In the genomic region with DNA sequence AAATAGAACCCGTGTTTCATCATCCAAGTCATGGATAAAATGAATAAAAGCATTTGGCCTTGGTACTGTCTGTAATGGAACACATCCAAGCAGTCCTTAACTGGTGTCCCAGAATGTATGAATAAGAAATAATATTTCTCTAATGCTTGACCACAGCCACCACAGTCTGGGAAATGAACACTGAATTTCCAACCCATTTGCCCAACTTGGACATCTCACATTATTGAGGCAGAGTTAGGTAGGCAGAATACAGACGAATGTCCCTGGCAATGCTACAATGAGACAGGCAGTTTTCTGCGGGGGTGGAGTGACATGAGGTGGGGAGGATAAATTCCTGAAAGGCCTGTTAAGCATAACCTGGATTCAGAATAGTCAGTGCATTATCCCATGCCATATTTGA, we compare ENCODE assay signal across 22 cellular contexts.
A peak's percentile ranks its signal among the peaks of the same experiment; 100 is the strongest.
DNase-seq lines count a peak whose midpoint lies in the region; ATAC-seq and TF ChIP-seq lines count a peak whose summit lies in the region.
"Had no signal": no experiment of that assay in that cellular context is flagged by ENCODE, and none has a peak within 500 bp of the region (broad histone marks: within the 10 kb centered on the region; RNA-seq: fewer than 3 reads in every experiment).

No MANE protein-coding gene starts in this region.

- no peaks in the 10 kb centered on the region for H3K36me3 Mint-ChIP-seq in stimulated activated memory B cell treated with anti-CD40 and anti-IgM and Interleukin-4, amounts not matched to agents 10 μg/mL and 1 μg/mL and 100 μg/mL, for 72 hours
- H3K36me3 Mint-ChIP-seq: activated naive CD8-positive, alpha-beta T cell treated with anti-CD3 and anti-CD28 coated beads, Interleukin-2, amount 10 ng/mL, durations not matched to agents 7 days and 5 days; CD14-positive monocyte had no signal

- H3K27me3 ChIP-seq in left ventricle myocardium inferior (ENCODE audit: low read depth) (no peaks in the 10 kb centered on the region), esophagus muscularis mucosa (no peaks in the 10 kb centered on the region)
- H3K27me3 ChIP-seq: neutrophil, upper lobe of right lung had no signal

- no peak for TF ChIP-seq POLR2A in esophagus muscularis mucosa (IDR thresholded peaks at IDR 0.05; ENCODE audit: low read depth)

- 62% methylated on average over 3 of the region's 3 CpGs for WGBS in esophagus muscularis mucosa

- TF ChIP-seq EP300 in esophagus muscularis mucosa (IDR thresholded peaks at IDR 0.05) = no peak

- peak overlapping the region; percentile 39 for H3K27ac ChIP-seq in left ventricle myocardium inferior (replicated peaks)
- no peak overlapping the region for H3K27ac ChIP-seq in esophagus muscularis mucosa (replicated peaks in 1 of 4)
- H3K27ac ChIP-seq: A549, neutrophil, SK-N-MC, upper lobe of right lung had no signal

- no peak for TF ChIP-seq CTCF in left ventricle myocardium inferior (IDR thresholded peaks at IDR 0.05; ENCODE audit: borderline replicate concordance)
- TF ChIP-seq CTCF in cardiac fibroblast (IDR thresholded peaks at IDR 0.05; ENCODE audit: low read depth, low read length) = no peak
- no peak for TF ChIP-seq CTCF in esophagus muscularis mucosa (IDR thresholded peaks at IDR 0.05)

- no peak for DNase-seq in left ventricle myocardium inferior
- DNase-seq in Right ventricle myocardium inferior (ENCODE audit: missing footprints) = no peak
- DNase-seq in cardiac fibroblast (ENCODE audit: low read depth in 2 of 2) = peak; percentile 34 to 42
- DNase-seq in kidney tubule cell (ENCODE audit: low spot score) = peak; percentile 5
- DNase-seq in NCI-H446 (lab: John Stamatoyannopoulos, UW) = no peak
- DNase-seq in esophagus muscularis mucosa (ENCODE audit: extremely low spot score) = no peak
- DNase-seq: activated CD8-positive, alpha-beta memory T cell treated with anti-CD3 and anti-CD28 coated beads for 24 hours; activated naive CD8-positive, alpha-beta T cell treated with anti-CD3 and anti-CD28 coated beads, Interleukin-2, amount 10 ng/mL, durations not matched to agents 7 days and 5 days; activated T-cell treated with anti-CD3 and anti-CD28 coated beads, Interleukin-2, amount 50 U/mL, for 72 hours; IMR-90; MV-4-11; NCI-H1930; NCI-H345; stimulated activated naive CD8-positive, alpha-beta T cell treated with anti-CD3 and anti-CD28 coated beads, Interleukin-15, amount 100 ng/mL, for 72 hours; T-helper 9 cell; upper lobe of right lung had no signal

- no peaks in the 10 kb centered on the region for H3K27me3 Mint-ChIP-seq in stimulated activated memory B cell treated with anti-CD40 and anti-IgM and Interleukin-4, amounts not matched to agents 10 μg/mL and 1 μg/mL and 100 μg/mL, for 72 hours
- H3K27me3 Mint-ChIP-seq: activated naive CD8-positive, alpha-beta T cell treated with anti-CD3 and anti-CD28 coated beads, Interleukin-2, amount 10 ng/mL, durations not matched to agents 7 days and 5 days; stimulated activated naive CD8-positive, alpha-beta T cell treated with anti-CD3 and anti-CD28 coated beads, Interleukin-15, amount 100 ng/mL, for 72 hours had no signal

- intact Hi-C loops in left ventricle myocardium inferior (cut with micrococcal nuclease) (no loop called here), Right ventricle myocardium inferior (cut with DNase I) (loop anchor here (10.0 kb wide), 1 partner anchor 100 kb away; no protein-coding TSS in a partner anchor), esophagus muscularis mucosa (cut with DNase I) (no loop called here)

- ATAC-seq in Right ventricle myocardium inferior = no peak
- no peak for ATAC-seq in GM18907 (IDR thresholded peaks at IDR 0.05; ENCODE audit: unreplicated experiment)
- no peak for ATAC-seq in stimulated activated memory B cell treated with anti-CD40 and anti-IgM and Interleukin-4, amounts not matched to agents 10 μg/mL and 1 μg/mL and 100 μg/mL, for 72 hours
- ATAC-seq: A549; activated T-cell treated with anti-CD3 and anti-CD28 coated beads, Interleukin-2, amount 50 U/mL, for 72 hours; stimulated activated naive CD8-positive, alpha-beta T cell treated with anti-CD3 and anti-CD28 coated beads, Interleukin-15, amount 100 ng/mL, for 72 hours; upper lobe of right lung had no signal

- peaks cover 40% of the 10 kb centered on the region for H3K4me1 ChIP-seq in left ventricle myocardium inferior
- H3K4me1 ChIP-seq in esophagus muscularis mucosa = peaks cover 14 to 36% (median 30%) of the 10 kb centered on the region in 4 donors
- H3K4me1 ChIP-seq: A549, upper lobe of right lung had no signal

- H3K36me3 ChIP-seq in left ventricle myocardium inferior (no peaks in the 10 kb centered on the region), esophagus muscularis mucosa (no peaks in the 10 kb centered on the region)
- H3K36me3 ChIP-seq: neutrophil, upper lobe of right lung had no signal

- no peak overlapping the region for H3K4me3 Mint-ChIP-seq in stimulated activated memory B cell treated with anti-CD40 and anti-IgM and Interleukin-4, amounts not matched to agents 10 μg/mL and 1 μg/mL and 100 μg/mL, for 72 hours
- H3K4me3 Mint-ChIP-seq: activated naive CD8-positive, alpha-beta T cell treated with anti-CD3 and anti-CD28 coated beads, Interleukin-2, amount 10 ng/mL, durations not matched to agents 7 days and 5 days; activated T-cell treated with anti-CD3 and anti-CD28 coated beads, Interleukin-2, amount 50 U/mL, for 72 hours; CD14-positive monocyte; stimulated activated naive CD8-positive, alpha-beta T cell treated with anti-CD3 and anti-CD28 coated beads, Interleukin-15, amount 100 ng/mL, for 72 hours had no signal

- no peaks in the 10 kb centered on the region for H3K4me1 Mint-ChIP-seq in stimulated activated memory B cell treated with anti-CD40 and anti-IgM and Interleukin-4, amounts not matched to agents 10 μg/mL and 1 μg/mL and 100 μg/mL, for 72 hours
- H3K4me1 Mint-ChIP-seq: activated naive CD8-positive, alpha-beta T cell treated with anti-CD3 and anti-CD28 coated beads, Interleukin-2, amount 10 ng/mL, durations not matched to agents 7 days and 5 days; stimulated activated naive CD8-positive, alpha-beta T cell treated with anti-CD3 and anti-CD28 coated beads, Interleukin-15, amount 100 ng/mL, for 72 hours had no signal

- H3K9me3 ChIP-seq in left ventricle myocardium inferior (replicated peaks) = no peaks in the 10 kb centered on the region
- no peaks in the 10 kb centered on the region for H3K9me3 ChIP-seq in esophagus muscularis mucosa
- H3K9me3 ChIP-seq: A549, neutrophil, upper lobe of right lung had no signal

- H3K9me3 Mint-ChIP-seq in stimulated activated memory B cell treated with anti-CD40 and anti-IgM and Interleukin-4, amounts not matched to agents 10 μg/mL and 1 μg/mL and 100 μg/mL, for 72 hours = peaks cover 6% of the 10 kb centered on the region
- H3K9me3 Mint-ChIP-seq: stimulated activated naive CD8-positive, alpha-beta T cell treated with anti-CD3 and anti-CD28 coated beads, Interleukin-15, amount 100 ng/mL, for 72 hours had no signal

- H3K27ac Mint-ChIP-seq in stimulated activated memory B cell treated with anti-CD40 and anti-IgM and Interleukin-4, amounts not matched to agents 10 μg/mL and 1 μg/mL and 100 μg/mL, for 72 hours = no peak overlapping the region
- H3K27ac Mint-ChIP-seq: activated naive CD8-positive, alpha-beta T cell treated with anti-CD3 and anti-CD28 coated beads, Interleukin-2, amount 10 ng/mL, durations not matched to agents 7 days and 5 days; activated T-cell treated with anti-CD3 and anti-CD28 coated beads, Interleukin-2, amount 50 U/mL, for 72 hours; CD14-positive monocyte; stimulated activated naive CD8-positive, alpha-beta T cell treated with anti-CD3 and anti-CD28 coated beads, Interleukin-15, amount 100 ng/mL, for 72 hours had no signal

- H3K4me3 ChIP-seq in left ventricle myocardium inferior (no peak overlapping the region), cardiac fibroblast (replicated peaks in 1 of 2; ENCODE audit: low read depth in 2 of 2, low read length in 2 of 2) (no peak overlapping the region), esophagus muscularis mucosa (no peak overlapping the region)
- H3K4me3 ChIP-seq: A549, SK-N-MC, upper lobe of right lung had no signal

Comparison
In these comparisons a context has a peak if more than half of its experiments do, and no peak if none do; other contexts are left out.
1. DNase-seq: peak in cardiac fibroblast (2 of 2) and kidney tubule cell (single experiment); none in left ventricle myocardium inferior (single experiment), Right ventricle myocardium inferior (single experiment), NCI-H446 (0 of 2) and esophagus muscularis mucosa (single experiment).